ENCODE assay signal across 21 cellular contexts in genomic region chr15:43954181-43954621, GRCh38.
A peak's percentile ranks its signal among the peaks of the same experiment; 100 is the strongest.
DNase-seq lines count a peak whose midpoint lies in the region; ATAC-seq and TF ChIP-seq lines count a peak whose summit lies in the region.
"Had no signal": no experiment of that assay in that cellular context is flagged by ENCODE, and none has a peak within 500 bp of the region (broad histone marks: within the 10 kb centered on the region; RNA-seq: fewer than 3 reads in every experiment).

No MANE protein-coding gene starts in this region.

- no peak for DNase-seq in natural killer cell treated with Interleukin-12 subunit alpha and Interleukin-12 subunit beta and Interleukin-15 and Interleukin-18, amount 100 ng/mL, for 72 hours (ENCODE audit: low spot score)
- DNase-seq in natural killer cell = no peak
- peak; percentile 19 for DNase-seq in RKO (ENCODE audit: low spot score)
- DNase-seq in stimulated activated naive CD8-positive, alpha-beta T cell treated with anti-CD3 and anti-CD28 coated beads, Interleukin-15, amount 100 ng/mL, for 72 hours = peak; percentile 3 to 44
- DNase-seq in NCI-H1694 (lab: John Stamatoyannopoulos, UW) = no peak
- DNase-seq: BE2C; brain microvascular endothelial cell; DMS153; effector CD8-positive, alpha-beta T cell; foreskin melanocyte; GOT3; immature natural killer cell; KBM-7; NCI-H1436; WERI-Rb-1 had no signal

- H3K27ac ChIP-seq in cingulate gyrus (ENCODE audit: low read depth, low read length) = peak overlapping the region; percentile 49
- H3K27ac ChIP-seq: brain microvascular endothelial cell, parathyroid adenoma, thoracic aorta, WERI-Rb-1 had no signal

- H3K36me3 Mint-ChIP-seq in natural killer cell treated with Interleukin-12 subunit alpha and Interleukin-12 subunit beta and Interleukin-15 and Interleukin-18, amount 100 ng/mL, for 72 hours = no peaks in the 10 kb centered on the region
- no peaks in the 10 kb centered on the region for H3K36me3 Mint-ChIP-seq in natural killer cell
- H3K36me3 Mint-ChIP-seq: immature natural killer cell, mesothelial cell of epicardium had no signal

- peak; percentile 77 to 82 for ATAC-seq in natural killer cell treated with Interleukin-12 subunit alpha and Interleukin-12 subunit beta and Interleukin-15 and Interleukin-18, amount 100 ng/mL, for 72 hours
- ATAC-seq in natural killer cell (no peak), GM21576 (IDR thresholded peaks at IDR 0.05; ENCODE audit: unreplicated experiment) (no peak), HG02610 (IDR thresholded peaks at IDR 0.05; ENCODE audit: unreplicated experiment) (no peak)
- ATAC-seq in stimulated activated naive CD8-positive, alpha-beta T cell treated with anti-CD3 and anti-CD28 coated beads, Interleukin-15, amount 100 ng/mL, for 72 hours = peak; percentile 92

- no peaks in the 10 kb centered on the region for H3K9me3 Mint-ChIP-seq in natural killer cell treated with Interleukin-12 subunit alpha and Interleukin-12 subunit beta and Interleukin-15 and Interleukin-18, amount 100 ng/mL, for 72 hours
- H3K9me3 Mint-ChIP-seq in natural killer cell = no peaks in the 10 kb centered on the region
- H3K9me3 Mint-ChIP-seq in stimulated activated naive CD8-positive, alpha-beta T cell treated with anti-CD3 and anti-CD28 coated beads, Interleukin-15, amount 100 ng/mL, for 72 hours = no peaks in the 10 kb centered on the region
- H3K9me3 Mint-ChIP-seq: immature natural killer cell, mesothelial cell of epicardium had no signal

- intact Hi-C loops in natural killer cell (cut with micrococcal nuclease) = no loop called here

- peaks cover 14 to 21% of the 10 kb centered on the region in 2 donors for H3K27me3 Mint-ChIP-seq in natural killer cell treated with Interleukin-12 subunit alpha and Interleukin-12 subunit beta and Interleukin-15 and Interleukin-18, amount 100 ng/mL, for 72 hours
- peaks cover 11 to 29% of the 10 kb centered on the region in 2 donors for H3K27me3 Mint-ChIP-seq in natural killer cell (ENCODE audit: low read depth in 2 of 2)
- H3K27me3 Mint-ChIP-seq in stimulated activated naive CD8-positive, alpha-beta T cell treated with anti-CD3 and anti-CD28 coated beads, Interleukin-15, amount 100 ng/mL, for 72 hours = peaks cover 30% of the 10 kb centered on the region

- TF ChIP-seq CTCF in natural killer cell (IDR thresholded peaks at IDR 0.05) = no peak

- no peak overlapping the region for H3K4me3 Mint-ChIP-seq in natural killer cell treated with Interleukin-12 subunit alpha and Interleukin-12 subunit beta and Interleukin-15 and Interleukin-18, amount 100 ng/mL, for 72 hours
- H3K4me3 Mint-ChIP-seq in natural killer cell = no peak overlapping the region
- H3K4me3 Mint-ChIP-seq in stimulated activated naive CD8-positive, alpha-beta T cell treated with anti-CD3 and anti-CD28 coated beads, Interleukin-15, amount 100 ng/mL, for 72 hours = peak overlapping the region; percentile 49 to 67
- H3K4me3 Mint-ChIP-seq: immature natural killer cell, mesothelial cell of epicardium had no signal

- no peak overlapping the region for H3K27ac Mint-ChIP-seq in natural killer cell treated with Interleukin-12 subunit alpha and Interleukin-12 subunit beta and Interleukin-15 and Interleukin-18, amount 100 ng/mL, for 72 hours
- no peak overlapping the region for H3K27ac Mint-ChIP-seq in natural killer cell
- peak overlapping the region in 1 of 2 donors; percentile 76 for H3K27ac Mint-ChIP-seq in stimulated activated naive CD8-positive, alpha-beta T cell treated with anti-CD3 and anti-CD28 coated beads, Interleukin-15, amount 100 ng/mL, for 72 hours
- H3K27ac Mint-ChIP-seq: immature natural killer cell, mesothelial cell of epicardium had no signal

- H3K4me1 Mint-ChIP-seq in natural killer cell treated with Interleukin-12 subunit alpha and Interleukin-12 subunit beta and Interleukin-15 and Interleukin-18, amount 100 ng/mL, for 72 hours (ENCODE audit: low read depth in 2 of 2) = peaks cover 7 to 8% of the 10 kb centered on the region in 2 donors
- H3K4me1 Mint-ChIP-seq in natural killer cell = no peaks in the 10 kb centered on the region
- peaks cover 37% of the 10 kb centered on the region for H3K4me1 Mint-ChIP-seq in stimulated activated naive CD8-positive, alpha-beta T cell treated with anti-CD3 and anti-CD28 coated beads, Interleukin-15, amount 100 ng/mL, for 72 hours
- H3K4me1 Mint-ChIP-seq: immature natural killer cell had no signal

Comparison
In these comparisons a context has a peak if more than half of its experiments do, and no peak if none do; other contexts are left out.
1. ATAC-seq: peak in natural killer cell treated with Interleukin-12 subunit alpha and Interleukin-12 subunit beta and Interleukin-15 and Interleukin-18, amount 100 ng/mL, for 72 hours (2 of 2) and stimulated activated naive CD8-positive, alpha-beta T cell treated with anti-CD3 and anti-CD28 coated beads, Interleukin-15, amount 100 ng/mL, for 72 hours (single experiment); none in natural killer cell (0 of 3), GM21576 (single experiment) and HG02610 (single experiment).
2. DNase-seq: peak in RKO (single experiment) and stimulated activated naive CD8-positive, alpha-beta T cell treated with anti-CD3 and anti-CD28 coated beads, Interleukin-15, amount 100 ng/mL, for 72 hours (2 of 2); none in natural killer cell treated with Interleukin-12 subunit alpha and Interleukin-12 subunit beta and Interleukin-15 and Interleukin-18, amount 100 ng/mL, for 72 hours (single experiment), natural killer cell (single experiment) and NCI-H1694 (single experiment).
3. H3K4me3 Mint-ChIP-seq: peak in stimulated activated naive CD8-positive, alpha-beta T cell treated with anti-CD3 and anti-CD28 coated beads, Interleukin-15, amount 100 ng/mL, for 72 hours (2 of 2); none in natural killer cell treated with Interleukin-12 subunit alpha and Interleukin-12 subunit beta and Interleukin-15 and Interleukin-18, amount 100 ng/mL, for 72 hours (single experiment) and natural killer cell (single experiment).